8 cellular contexts compared by ENCODE assay signal in genomic region chr16:69396187-69397061, GRCh38. TPM values are rescaled to one million over a fixed set of nuclear protein-coding genes. Genes with fewer than 3 reads are reported as not detected.
DNase-seq lines count a peak whose midpoint lies in the region; ATAC-seq and TF ChIP-seq lines count a peak whose summit lies in the region.

No MANE protein-coding gene starts in this region.

- peak; percentile 57 for DNase-seq in GM10248 (ENCODE audit: extremely low spot score)
- peak; percentile 95 for DNase-seq in LNCaP clone FGC (ENCODE audit: low read depth)
- DNase-seq in SHP77 treated with DMSO at 0.1 percent for 48 hours (lab: John Stamatoyannopoulos, UW): peak; percentile 74
- DNase-seq in activated effector memory CD4-positive, alpha-beta T cell treated with Interleukin-2 at 50 U/mL for 16 hours: peak; percentile 25
- DNase-seq in fibroblast of villous mesenchyme (ENCODE audit: low read depth): peak; percentile 99
- DNase-seq in nucleus accumbens (lab: John Stamatoyannopoulos, UW): peak in 45 of 56 donors; percentile 5 to 85 (median 42)
- DNase-seq in suprapubic skin (ENCODE audit: low spot score in 2 of 2): peak; percentile 82 to 85

- no peak for TF ChIP-seq POLR2A in suprapubic skin (IDR thresholded peaks at IDR 0.05)

- peak overlapping the region; percentile 79 for H3K27ac ChIP-seq in suprapubic skin

- WGBS in suprapubic skin: 34% methylated on average over 13 of the region's 13 CpGs

- CTCF ChIA-PET in GM10248 (lab: Yijun Ruan, JAX): interaction anchor here (0.7 to 6.0 kb wide), 43 partner anchors 8 to 376 kb away, joined by 3 to 78 read pairs (median 4); partner anchors contain the start of genes CYB5B, NOB1, NQO1 and TERF2

- H3K4me1 ChIP-seq in suprapubic skin: peaks cover 33% of the 10 kb centered on the region

- TF ChIP-seq CTCF in GM10248 (IDR thresholded peaks at IDR 0.05; ENCODE audit: control extremely low read depth, extremely low read depth, low read depth, missing control alignments) (peak; percentile 38), LNCaP clone FGC (IDR thresholded peaks at IDR 0.05; ENCODE audit: control insufficient read depth, extremely low read depth, insufficient read depth) (peak; percentile 55), fibroblast of villous mesenchyme (IDR thresholded peaks at IDR 0.05; ENCODE audit: insufficient read depth, low read depth, low read length) (peak; percentile 59), suprapubic skin (IDR thresholded peaks at IDR 0.05) (peak; percentile 48 to 57)

- no peaks in the 10 kb centered on the region for H3K36me3 ChIP-seq in suprapubic skin

- H3K27me3 ChIP-seq in suprapubic skin: no peaks in the 10 kb centered on the region

- no peak for ATAC-seq in HG02623 (IDR thresholded peaks at IDR 0.05; ENCODE audit: unreplicated experiment)

- no peak overlapping the region for H3K4me3 ChIP-seq in LNCaP clone FGC (ENCODE audit: low read depth, low read length)
- H3K4me3 ChIP-seq in fibroblast of villous mesenchyme (ENCODE audit: low read depth, low read length): peak overlapping the region; percentile 29
- H3K4me3 ChIP-seq in suprapubic skin: no peak overlapping the region

- H3K9me3 ChIP-seq in suprapubic skin: no peaks in the 10 kb centered on the region

- POLR2A ChIA-PET in GM10248 (lab: Yijun Ruan, JAX): interaction anchor here (0.7 kb wide), 1 partner anchor 1307 kb away, joined by 4 read pairs; no protein-coding TSS in a partner anchor

- TF ChIP-seq EP300 in suprapubic skin (IDR thresholded peaks at IDR 0.05): no peak

RNA-seq across cellular contexts. Expression of gene TERF2, which starts 10.6 kb away (rescaled TPM):
- total RNA-seq in fibroblast of villous mesenchyme (11.9 and 19.4 TPM in 2 replicates), suprapubic skin (10 to 100 TPM; 16.9 to 25.4 (median 19.3) TPM)

RNA-seq across cellular contexts. Expression of gene CYB5B, which starts 28.0 kb away (rescaled TPM):
- total RNA-seq in fibroblast of villous mesenchyme (109 and 142 TPM in 2 replicates), suprapubic skin (10 to 100 TPM; 33.2 to 69.1 (median 50.1) TPM)

RNA-seq across cellular contexts. Expression of gene TMED6, which starts 44.8 kb away (rescaled TPM):
- total RNA-seq in fibroblast of villous mesenchyme: 0.64 TPM in 1 of 2 replicates, not detected in the other
- total RNA-seq in suprapubic skin: 1 to 10 TPM in 1 of 4 donors, under 1 TPM in 1, not detected in 2; 0.98 to 1.5 TPM

RNA-seq across cellular contexts. Expression of gene NIP7, which starts 56.9 kb away (rescaled TPM):
- total RNA-seq in fibroblast of villous mesenchyme: 27.1 and 35.4 TPM in 2 replicates
- 10 to 100 TPM in 3 of 4 donors, 1 to 10 TPM in 1; 9.8 to 24.0 (median 19.7) TPM for total RNA-seq in suprapubic skin

RNA-seq across cellular contexts. Expression of gene COG8, which starts 57.1 kb away (rescaled TPM):
- 29.0 and 36.3 TPM in 2 replicates for total RNA-seq in fibroblast of villous mesenchyme
- total RNA-seq in suprapubic skin: 10 to 100 TPM; 45.3 to 70.4 (median 57.0) TPM

Comparison
In these comparisons a context has a peak if more than half of its experiments do, and no peak if none do; other contexts are left out.
1. DNase-seq: peak in every context shown above with its lines; median percentile 99 in fibroblast of villous mesenchyme; 95 in LNCaP clone FGC; 84 in suprapubic skin; 74 in SHP77 treated with DMSO at 0.1 percent for 48 hours; 57 in GM10248; 42 in nucleus accumbens; 25 in activated effector memory CD4-positive, alpha-beta T cell treated with Interleukin-2 at 50 U/mL for 16 hours.